Comparison of ENCODE assay signal across 25 cellular contexts in genomic region chr5:87828545-87829213, GRCh38.
DNase-seq lines count a peak whose midpoint lies in the region; ATAC-seq, FAIRE-seq and TF ChIP-seq lines count a peak whose summit lies in the region.
"Had no signal": no experiment of that assay in that cellular context is flagged by ENCODE, and none has a peak within 500 bp of the region (broad histone marks: within the 10 kb centered on the region; RNA-seq: fewer than 3 reads in every experiment).

No MANE protein-coding gene starts in this region.

- in situ Hi-C loops in HepG2 (cut with HindIII; ENCODE audit: extremely low pct_ligation_motif_present, low pct_unique_long_range_greater_than_20kb), result no loop called here

- no peaks in the 10 kb centered on the region for H3F3A ChIP-seq in PC-9 (ENCODE audit: insufficient read depth, low read depth)

- H3K4me3 Mint-ChIP-seq in activated CD4-positive, alpha-beta T cell treated with anti-CD3 and anti-CD28 coated beads, Interleukin-2, amount 10 ng/mL, durations not matched to agents 7 days and 5 days, result no peak overlapping the region
- H3K4me3 Mint-ChIP-seq: B cell; CD4-positive, CD25-positive, alpha-beta regulatory T cell; CD8-positive, alpha-beta T cell; H9; HFFc6 had no signal

- FAIRE-seq in HepG2 (lab: Jason Lieb, UNC), result no peak
- FAIRE-seq: A204.1, D721Med, GM12878, GM19239, H1 had no signal

- no peaks in the 10 kb centered on the region for H3K4me1 Mint-ChIP-seq in activated CD4-positive, alpha-beta T cell treated with anti-CD3 and anti-CD28 coated beads, Interleukin-2, amount 10 ng/mL, durations not matched to agents 7 days and 5 days
- H3K4me1 Mint-ChIP-seq: B cell; CD4-positive, CD25-positive, alpha-beta regulatory T cell; H9 had no signal

- CTCF ChIA-PET in HepG2 (lab: Yijun Ruan, JAX; ENCODE audit: low intra/inter-chr PET ratio, low total read pairs) (no interaction called here), PC-9 (lab: Charles Lee) (interaction anchor here (0.5 kb wide), 1 partner anchor 312 kb away, joined by 16 read pairs; no protein-coding TSS in a partner anchor)
- CTCF ChIA-PET in activated CD4-positive, alpha-beta T cell treated with anti-CD3 and anti-CD28 coated beads, Interleukin-2, amount 10 ng/mL, durations not matched to agents 7 days and 5 days (lab: Charles Lee), result no interaction called here

- no peaks in the 10 kb centered on the region for H3K27me3 Mint-ChIP-seq in activated CD4-positive, alpha-beta T cell treated with anti-CD3 and anti-CD28 coated beads, Interleukin-2, amount 10 ng/mL, durations not matched to agents 7 days and 5 days
- H3K27me3 Mint-ChIP-seq: B cell; CD4-positive, CD25-positive, alpha-beta regulatory T cell had no signal

- H3K9me3 Mint-ChIP-seq in activated CD4-positive, alpha-beta T cell treated with anti-CD3 and anti-CD28 coated beads, Interleukin-2, amount 10 ng/mL, durations not matched to agents 7 days and 5 days, result peaks cover 2% of the 10 kb centered on the region

- H3K79me2 ChIP-seq in HepG2 (ENCODE audit: insufficient read depth, low read length) (no peaks in the 10 kb centered on the region), PC-9 (ENCODE audit: low read depth) (no peaks in the 10 kb centered on the region)

- no peaks in the 10 kb centered on the region for H3K9me2 ChIP-seq in PC-9 (ENCODE audit: insufficient read depth)

- ATAC-seq in HepG2 (no peak), right lobe of liver (peak; percentile 60 to 67 (median 62)), HG03342 (IDR thresholded peaks at IDR 0.05; ENCODE audit: unreplicated experiment) (no peak)
- ATAC-seq: CD8-positive, alpha-beta T cell; GM12878 had no signal

- H2AFZ ChIP-seq in HepG2 (ENCODE audit: low read length) (no peak overlapping the region), PC-9 (no peak overlapping the region)
- H2AFZ ChIP-seq: GM23248 had no signal

- H3K27ac Mint-ChIP-seq in activated CD4-positive, alpha-beta T cell treated with anti-CD3 and anti-CD28 coated beads, Interleukin-2, amount 10 ng/mL, durations not matched to agents 7 days and 5 days, result no peak overlapping the region
- H3K27ac Mint-ChIP-seq: B cell; CD4-positive, CD25-positive, alpha-beta regulatory T cell; CD8-positive, alpha-beta T cell; HFFc6 had no signal

- POLR2A ChIA-PET in HepG2 (lab: Yijun Ruan, JAX), result no interaction called here
- POLR2A ChIA-PET in PC-9 (lab: Charles Lee; ENCODE audit: unreplicated experiment), result interaction anchor here (0.7 kb wide), 1 partner anchor 663 kb away, joined by 3 read pairs; no protein-coding TSS in a partner anchor
- POLR2A ChIA-PET in activated CD4-positive, alpha-beta T cell treated with anti-CD3 and anti-CD28 coated beads, Interleukin-2, amount 10 ng/mL, durations not matched to agents 7 days and 5 days (lab: Charles Lee), result no interaction called here

- BruUV-seq in HepG2 (replicated peaks; lab: Mats Ljungman, UMichigan) (no TSS peak), PC-9 (replicated peaks; lab: Mats Ljungman, UMichigan) (no TSS peak)

- TF ChIP-seq CTCF in liver (IDR thresholded peaks at IDR 0.05; ENCODE audit: low read depth, low read length, missing input control), result no peak
- TF ChIP-seq CTCF in HepG2 (CRISPR knock-in tag; IDR thresholded peaks at IDR 0.05), result no peak
- TF ChIP-seq CTCF in PC-9 (conservative IDR thresholded peaks at IDR 0.05), result no peak
- TF ChIP-seq CTCF in right lobe of liver (IDR thresholded peaks at IDR 0.05), result no peak
- no peak for TF ChIP-seq CTCF in sigmoid colon (IDR thresholded peaks at IDR 0.05)

- H3K27me3 ChIP-seq in liver (ENCODE audit: control insufficient read depth in 4 of 4, insufficient read depth in 4 of 4, low read length in 3 of 4), result no peaks in the 10 kb centered on the region
- no peaks in the 10 kb centered on the region for H3K27me3 ChIP-seq in HepG2 (ENCODE audit: control insufficient read depth in 1 of 2, insufficient read depth in 2 of 2, low read length in 2 of 2)
- H3K27me3 ChIP-seq in PC-9 (ENCODE audit: insufficient read depth, low read depth), result no peaks in the 10 kb centered on the region
- H3K27me3 ChIP-seq in right lobe of liver, result no peaks in the 10 kb centered on the region
- H3K27me3 ChIP-seq in sigmoid colon, result no peaks in the 10 kb centered on the region
- H3K27me3 ChIP-seq: BLaER1 had no signal

- intact Hi-C loops in HepG2 (cut with micrococcal nuclease; ENCODE audit: unreplicated experiment) (no loop called here), PC-9 (cut with micrococcal nuclease; ENCODE audit: unreplicated experiment) (no loop called here), right lobe of liver (cut with DNase I) (no loop called here), sigmoid colon (cut with DNase I) (no loop called here)

- H3K4me1 ChIP-seq in liver (ENCODE audit: control insufficient read depth in 4 of 4, insufficient read depth in 4 of 4, low read length in 3 of 4), result peaks cover 0 to 7% (median 2%) of the 10 kb centered on the region in 4 donors
- H3K4me1 ChIP-seq in HepG2 (ENCODE audit: insufficient read depth, low read length), result no peaks in the 10 kb centered on the region
- peaks cover 7% of the 10 kb centered on the region; the same call in 1 of the 2 replicates for H3K4me1 ChIP-seq in PC-9 (replicated peaks; ENCODE audit: insufficient read depth)
- peaks cover 0 to 9% (median 0%) of the 10 kb centered on the region in 4 donors for H3K4me1 ChIP-seq in right lobe of liver
- H3K4me1 ChIP-seq in sigmoid colon, result no peaks in the 10 kb centered on the region
- H3K4me1 ChIP-seq: BLaER1, Caco-2 had no signal

- TF ChIP-seq POLR2A in HepG2 (IDR thresholded peaks at IDR 0.05; ENCODE audit: insufficient read depth in 1 of 2, low read depth in 2 of 2, low read length in 2 of 2), result no peak
- TF ChIP-seq POLR2A in right lobe of liver (IDR thresholded peaks at IDR 0.05), result no peak
- TF ChIP-seq POLR2A in sigmoid colon (IDR thresholded peaks at IDR 0.05), result no peak

- H3K4me3 ChIP-seq in liver (ENCODE audit: low read depth in 1 of 3, low read length in 3 of 3) (no peak overlapping the region), HepG2 (replicated peaks in 1 of 3; ENCODE audit: insufficient read depth in 1 of 3, low read depth in 2 of 3, low read length in 3 of 3) (no peak overlapping the region), PC-9 (no peak overlapping the region), right lobe of liver (peak overlapping the region in 1 of 3 donors; percentile 2), sigmoid colon (no peak overlapping the region)
- H3K4me3 ChIP-seq: BLaER1, GM12878, GM23248 had no signal

- TF ChIP-seq EP300 in HepG2 (IDR thresholded peaks at IDR 0.05; ENCODE audit: low read depth in 2 of 2, low read length in 2 of 2) (no peak), HepG2 (CRISPR knock-in tag; IDR thresholded peaks at IDR 0.05; ENCODE audit: borderline replicate concordance) (no peak), sigmoid colon (IDR thresholded peaks at IDR 0.05) (no peak)

- no peaks in the 10 kb centered on the region for H3K36me3 Mint-ChIP-seq in activated CD4-positive, alpha-beta T cell treated with anti-CD3 and anti-CD28 coated beads, Interleukin-2, amount 10 ng/mL, durations not matched to agents 7 days and 5 days (ENCODE audit: low read depth)
- H3K36me3 Mint-ChIP-seq: CD4-positive, CD25-positive, alpha-beta regulatory T cell; CD8-positive, alpha-beta T cell had no signal

- TF ChIP-seq RAD21 in liver (IDR thresholded peaks at IDR 0.05), result no peak
- no peak for TF ChIP-seq RAD21 in HepG2 (CRISPR knock-in tag; IDR thresholded peaks at IDR 0.05)

- H3K4me2 ChIP-seq in HepG2 (ENCODE audit: low read depth, low read length) (no peak overlapping the region; the same call in 1 of the 2 replicates), PC-9 (peak overlapping the region; percentile 45; the same call in 1 of the 2 replicates)
- H3K4me2 ChIP-seq: BLaER1 had no signal

- WGBS in liver, result 47% methylated on average over 2 of the region's 2 CpGs
- WGBS in HepG2 (ENCODE audit: low lambda C conversion rate), result 8% methylated on average over 2 of the region's 2 CpGs
- WGBS in right lobe of liver (ENCODE audit: insufficient coverage, low coverage, low lambda C conversion rate, missing lambda C conversion rate), result 33% methylated on average over 2 of the region's 2 CpGs
- WGBS in sigmoid colon, 2 donors, result 77% methylated on average over 2 of the region's 2 CpGs

- no peaks in the 10 kb centered on the region for H4K20me1 ChIP-seq in HepG2 (ENCODE audit: insufficient read depth, low read length)
- no peaks in the 10 kb centered on the region for H4K20me1 ChIP-seq in PC-9 (ENCODE audit: insufficient read depth)
- H4K20me1 ChIP-seq: BLaER1 had no signal

- no peaks in the 10 kb centered on the region for H3K36me3 ChIP-seq in liver (ENCODE audit: control insufficient read depth in 4 of 4, insufficient read depth in 3 of 4, low read depth in 1 of 4, low read length in 3 of 4)
- no peaks in the 10 kb centered on the region for H3K36me3 ChIP-seq in HepG2 (replicated peaks in 1 of 2; ENCODE audit: control insufficient read depth in 1 of 2, insufficient read depth in 2 of 2, low read length in 2 of 2)
- no peaks in the 10 kb centered on the region for H3K36me3 ChIP-seq in PC-9 (ENCODE audit: low read depth)
- H3K36me3 ChIP-seq in right lobe of liver, result no peaks in the 10 kb centered on the region
- H3K36me3 ChIP-seq in sigmoid colon, result no peaks in the 10 kb centered on the region
- H3K36me3 ChIP-seq: BLaER1 had no signal

- DNase-seq in HepG2 (ENCODE audit: low spot score), result no peak
- DNase-seq in PC-9, result no peak
- DNase-seq in right lobe of liver, result no peak
- DNase-seq in sigmoid colon, result no peak
- DNase-seq in NCI-H1092 treated with DMSO at 0.1 percent for 48 hours (lab: John Stamatoyannopoulos, UW), result no peak
- DNase-seq in activated CD4-positive, alpha-beta T cell treated with anti-CD3 and anti-CD28 coated beads, Interleukin-2, amount 10 ng/mL, durations not matched to agents 7 days and 5 days, result no peak
- DNase-seq: Caco-2; CD4-positive, CD25-positive, alpha-beta regulatory T cell; CD8-positive, alpha-beta T cell; DMS79; GDM1; H9; HFFc6 had no signal

- H3K9me3 ChIP-seq in liver (ENCODE audit: control insufficient read depth in 4 of 4, low read length in 3 of 4) (peaks cover 0 to 3% (median under 1%) of the 10 kb centered on the region in 4 donors), HepG2 (ENCODE audit: low read length) (peaks cover 21% of the 10 kb centered on the region), PC-9 (ENCODE audit: insufficient read depth, low read depth) (peaks cover 10% of the 10 kb centered on the region; the same call in 1 of the 2 replicates), right lobe of liver (no peaks in the 10 kb centered on the region), sigmoid colon (no peaks in the 10 kb centered on the region)
- H3K9me3 ChIP-seq: Caco-2 had no signal

- H3K9ac ChIP-seq in liver (ENCODE audit: low read depth in 1 of 2, low read length in 2 of 2) (no peak overlapping the region), HepG2 (ENCODE audit: insufficient read depth, low read depth, low read length) (no peak overlapping the region)
- H3K9ac ChIP-seq: BLaER1, GM23248 had no signal

- H3K27ac ChIP-seq in liver (ENCODE audit: low read depth in 1 of 2, low read length in 2 of 2), result peak overlapping the region in 1 of 2 donors; percentile 0
- H3K27ac ChIP-seq in HepG2 (ENCODE audit: extremely low read length, insufficient read depth, low read length), result no peak overlapping the region
- H3K27ac ChIP-seq in PC-9, result no peak overlapping the region
- peak overlapping the region in 2 of 3 donors; percentile 55 to 75 for H3K27ac ChIP-seq in right lobe of liver
- no peak overlapping the region for H3K27ac ChIP-seq in sigmoid colon
- H3K27ac ChIP-seq: 22Rv1, BLaER1, C4-2B, GM23248 had no signal

TF ChIP-seq in liver, 16 proteins besides CTCF, POLR2A, EP300 and RAD21 (continues in another document):
- TF ChIP-seq FOXA2 (IDR thresholded peaks at IDR 0.05), result no peak

Comparison
In these comparisons a context has a peak if more than half of its experiments do, and no peak if none do; other contexts are left out.
1. H3K27ac ChIP-seq: peak in right lobe of liver (2 of 3); none in HepG2 (single experiment), PC-9 (single experiment) and sigmoid colon (0 of 4).
2. ATAC-seq: peak in right lobe of liver (4 of 4); none in HepG2 (single experiment) and HG03342 (single experiment).